1 cellular context compared by ENCODE assay signal in the genomic region with DNA sequence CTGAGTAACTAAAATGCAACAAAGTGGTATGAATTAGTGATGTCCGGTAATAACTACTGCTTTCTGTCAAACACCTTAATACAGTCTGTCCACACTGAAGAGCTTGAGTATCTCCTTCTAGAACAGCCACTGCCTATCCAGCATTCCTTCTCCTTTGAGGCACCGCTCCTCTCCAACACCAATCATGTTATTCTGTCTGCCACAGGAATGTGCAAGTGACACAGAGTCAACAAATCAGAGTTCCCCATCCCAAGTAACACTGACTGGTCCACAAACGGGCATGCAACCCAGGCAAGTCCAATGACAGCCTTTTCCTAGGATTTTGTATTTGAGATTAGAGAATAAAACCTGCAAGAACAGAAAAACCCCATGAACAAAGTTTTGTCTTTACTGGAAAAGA.
TF ChIP-seq lines count a peak whose summit lies in the region.

No MANE protein-coding gene starts in this region.

TF ChIP-seq in GM23338, 12 proteins besides CTCF, POLR2A, EP300 and RAD21 (continued from another document):
- TF ChIP-seq, protein P1, sequence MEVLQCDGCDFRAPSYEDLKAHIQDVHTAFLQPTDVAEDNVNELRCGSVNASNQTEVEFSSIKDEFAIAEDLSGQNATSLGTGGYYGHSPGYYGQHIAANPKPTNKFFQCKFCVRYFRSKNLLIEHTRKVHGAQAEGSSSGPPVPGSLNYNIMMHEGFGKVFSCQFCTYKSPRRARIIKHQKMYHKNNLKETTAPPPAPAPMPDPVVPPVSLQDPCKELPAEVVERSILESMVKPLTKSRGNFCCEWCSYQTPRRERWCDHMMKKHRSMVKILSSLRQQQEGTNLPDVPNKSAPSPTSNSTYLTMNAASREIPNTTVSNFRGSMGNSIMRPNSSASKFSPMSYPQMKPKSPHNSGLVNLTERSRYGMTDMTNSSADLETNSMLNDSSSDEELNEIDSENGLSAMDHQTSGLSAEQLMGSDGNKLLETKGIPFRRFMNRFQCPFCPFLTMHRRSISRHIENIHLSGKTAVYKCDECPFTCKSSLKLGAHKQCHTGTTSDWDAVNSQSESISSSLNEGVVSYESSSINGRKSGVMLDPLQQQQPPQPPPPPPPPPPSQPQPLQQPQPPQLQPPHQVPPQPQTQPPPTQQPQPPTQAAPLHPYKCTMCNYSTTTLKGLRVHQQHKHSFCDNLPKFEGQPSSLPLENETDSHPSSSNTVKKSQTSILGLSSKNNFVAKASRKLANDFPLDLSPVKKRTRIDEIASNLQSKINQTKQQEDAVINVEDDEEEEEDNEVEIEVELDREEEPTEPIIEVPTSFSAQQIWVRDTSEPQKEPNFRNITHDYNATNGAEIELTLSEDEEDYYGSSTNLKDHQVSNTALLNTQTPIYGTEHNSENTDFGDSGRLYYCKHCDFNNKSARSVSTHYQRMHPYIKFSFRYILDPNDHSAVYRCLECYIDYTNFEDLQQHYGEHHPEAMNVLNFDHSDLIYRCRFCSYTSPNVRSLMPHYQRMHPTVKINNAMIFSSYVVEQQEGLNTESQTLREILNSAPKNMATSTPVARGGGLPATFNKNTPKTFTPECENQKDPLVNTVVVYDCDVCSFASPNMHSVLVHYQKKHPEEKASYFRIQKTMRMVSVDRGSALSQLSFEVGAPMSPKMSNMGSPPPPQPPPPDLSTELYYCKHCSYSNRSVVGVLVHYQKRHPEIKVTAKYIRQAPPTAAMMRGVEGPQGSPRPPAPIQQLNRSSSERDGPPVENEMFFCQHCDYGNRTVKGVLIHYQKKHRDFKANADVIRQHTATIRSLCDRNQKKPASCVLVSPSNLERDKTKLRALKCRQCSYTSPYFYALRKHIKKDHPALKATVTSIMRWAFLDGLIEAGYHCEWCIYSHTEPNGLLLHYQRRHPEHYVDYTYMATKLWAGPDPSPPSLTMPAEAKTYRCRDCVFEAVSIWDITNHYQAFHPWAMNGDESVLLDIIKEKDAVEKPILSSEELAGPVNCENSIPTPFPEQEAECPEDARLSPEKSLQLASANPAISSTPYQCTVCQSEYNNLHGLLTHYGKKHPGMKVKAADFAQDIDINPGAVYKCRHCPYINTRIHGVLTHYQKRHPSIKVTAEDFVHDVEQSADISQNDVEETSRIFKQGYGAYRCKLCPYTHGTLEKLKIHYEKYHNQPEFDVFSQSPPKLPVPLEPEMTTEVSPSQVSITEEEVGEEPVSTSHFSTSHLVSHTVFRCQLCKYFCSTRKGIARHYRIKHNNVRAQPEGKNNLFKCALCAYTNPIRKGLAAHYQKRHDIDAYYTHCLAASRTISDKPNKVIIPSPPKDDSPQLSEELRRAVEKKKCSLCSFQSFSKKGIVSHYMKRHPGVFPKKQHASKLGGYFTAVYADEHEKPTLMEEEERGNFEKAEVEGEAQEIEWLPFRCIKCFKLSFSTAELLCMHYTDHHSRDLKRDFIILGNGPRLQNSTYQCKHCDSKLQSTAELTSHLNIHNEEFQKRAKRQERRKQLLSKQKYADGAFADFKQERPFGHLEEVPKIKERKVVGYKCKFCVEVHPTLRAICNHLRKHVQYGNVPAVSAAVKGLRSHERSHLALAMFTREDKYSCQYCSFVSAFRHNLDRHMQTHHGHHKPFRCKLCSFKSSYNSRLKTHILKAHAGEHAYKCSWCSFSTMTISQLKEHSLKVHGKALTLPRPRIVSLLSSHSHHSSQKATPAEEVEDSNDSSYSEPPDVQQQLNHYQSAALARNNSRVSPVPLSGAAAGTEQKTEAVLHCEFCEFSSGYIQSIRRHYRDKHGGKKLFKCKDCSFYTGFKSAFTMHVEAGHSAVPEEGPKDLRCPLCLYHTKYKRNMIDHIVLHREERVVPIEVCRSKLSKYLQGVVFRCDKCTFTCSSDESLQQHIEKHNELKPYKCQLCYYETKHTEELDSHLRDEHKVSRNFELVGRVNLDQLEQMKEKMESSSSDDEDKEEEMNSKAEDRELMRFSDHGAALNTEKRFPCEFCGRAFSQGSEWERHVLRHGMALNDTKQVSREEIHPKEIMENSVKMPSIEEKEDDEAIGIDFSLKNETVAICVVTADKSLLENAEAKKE (CRISPR knock-in tag; IDR thresholded peaks at IDR 0.05), result no peak
